Comparison of ENCODE assay signal across 13 cellular contexts in the genomic region with DNA sequence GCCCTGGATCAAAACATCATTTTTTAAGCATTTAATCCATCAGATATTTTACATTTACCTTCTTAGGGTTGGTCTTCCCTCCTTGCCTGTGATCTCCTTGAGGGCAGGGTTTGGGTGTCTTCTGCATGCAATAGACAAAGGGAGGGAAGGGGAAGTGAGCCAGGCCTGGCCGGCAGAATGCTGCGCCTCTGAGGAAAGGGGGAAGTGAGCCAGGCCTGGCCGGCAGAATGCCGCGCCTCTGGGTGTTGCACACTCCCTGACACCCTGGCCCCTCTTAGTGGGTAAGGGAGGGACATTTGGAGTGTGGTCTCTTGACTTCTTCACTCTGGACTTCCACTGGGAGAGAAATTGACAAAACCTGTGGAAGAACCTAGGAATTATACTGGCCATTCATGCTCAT. TPM values are rescaled to one million over a fixed set of nuclear protein-coding genes. Genes with fewer than 3 reads are reported as not detected.
A peak's percentile ranks its signal among the peaks of the same experiment; 100 is the strongest.
DNase-seq lines count a peak whose midpoint lies in the region; ATAC-seq and TF ChIP-seq lines count a peak whose summit lies in the region.
"Had no signal": no experiment of that assay in that cellular context is flagged by ENCODE, and none has a peak within 500 bp of the region (broad histone marks: within the 10 kb centered on the region; RNA-seq: fewer than 3 reads in every experiment).

No MANE protein-coding gene starts in this region.

- POLR2A ChIA-PET in RWPE1 (lab: Yijun Ruan, JAX; ENCODE audit: low non-redundant PET): no interaction called here
- POLR2A ChIA-PET in MCF 10A (lab: Yijun Ruan, JAX): interaction anchor here (2.3 kb wide), 1 partner anchor 12 kb away, joined by 4 read pairs; the partner anchor contains the start of gene PSMF1

- no peaks in the 10 kb centered on the region for H3K27me3 ChIP-seq in left ventricle myocardium inferior (ENCODE audit: low read depth)
- no peaks in the 10 kb centered on the region for H3K27me3 ChIP-seq in spleen (replicated peaks in 1 of 7)
- H3K27me3 ChIP-seq in tibial nerve: no peaks in the 10 kb centered on the region
- H3K27me3 ChIP-seq: esophagus muscularis mucosa, SJSA1 had no signal

- no peak overlapping the region for H3K27ac Mint-ChIP-seq in MCF 10A (ENCODE audit: low read depth, unreplicated experiment)
- H3K27ac Mint-ChIP-seq: CD4-positive, alpha-beta T cell; WTC11 had no signal

- no peaks in the 10 kb centered on the region for H3K27me3 Mint-ChIP-seq in MCF 10A (ENCODE audit: insufficient read depth, unreplicated experiment)
- H3K27me3 Mint-ChIP-seq: CD4-positive, alpha-beta T cell had no signal

- no peak overlapping the region for H3K4me3 Mint-ChIP-seq in MCF 10A (ENCODE audit: unreplicated experiment)
- H3K4me3 Mint-ChIP-seq: CD4-positive, alpha-beta T cell; WTC11 had no signal

- no peaks in the 10 kb centered on the region for H3K4me1 Mint-ChIP-seq in MCF 10A (ENCODE audit: insufficient read depth, unreplicated experiment)
- H3K4me1 Mint-ChIP-seq: WTC11 had no signal

- H3K4me3 ChIP-seq in left ventricle myocardium inferior (no peak overlapping the region), spleen (no peak overlapping the region), tibial nerve (no peak overlapping the region)
- H3K4me3 ChIP-seq: esophagus muscularis mucosa, SJSA1 had no signal

- H3K36me3 Mint-ChIP-seq in MCF 10A (ENCODE audit: insufficient read depth, unreplicated experiment): peaks cover 75% of the 10 kb centered on the region

- BruUV-seq in MCF 10A (replicated peaks; lab: Mats Ljungman, UMichigan): no TSS peak

- intact Hi-C loops in left ventricle myocardium inferior (cut with micrococcal nuclease): no loop called here
- intact Hi-C loops in spleen (cut with DNase I; ENCODE audit: low total_unique reads): no loop called here
- intact Hi-C loops in MCF 10A (cut with micrococcal nuclease): no loop called here

- TF ChIP-seq CTCF in RWPE1 (conservative IDR thresholded peaks at IDR 0.05; ENCODE audit: low read depth): no peak
- no peak for TF ChIP-seq CTCF in left ventricle myocardium inferior (IDR thresholded peaks at IDR 0.05; ENCODE audit: borderline replicate concordance)
- TF ChIP-seq CTCF in spleen (IDR thresholded peaks at IDR 0.05 in 8 of 11, conservative IDR thresholded peaks at IDR 0.05 in 3 of 11): no peak
- no peak for TF ChIP-seq CTCF in MCF 10A (IDR thresholded peaks at IDR 0.05; ENCODE audit: unreplicated experiment)
- TF ChIP-seq CTCF in tibial nerve (IDR thresholded peaks at IDR 0.05): no peak

- 20 to 49% (median 44%) methylated on average over 5 of the region's 5 CpGs for WGBS in spleen, 5 donors
- 78 to 94% methylated on average over 5 of the region's 5 CpGs for WGBS in tibial nerve, 2 donors

- CTCF ChIA-PET in RWPE1 (lab: Yijun Ruan, JAX) (no interaction called here), MCF 10A (lab: Yijun Ruan, JAX) (interaction anchor here (0.6 kb wide), 1 partner anchor 12 kb away, joined by 3 read pairs; no protein-coding TSS in a partner anchor)

- 0 out of 2 replicates have a peak overlapping the region, but pooled peaks have one; percentile 9 for H3K27ac ChIP-seq in RWPE1
- no peak overlapping the region for H3K27ac ChIP-seq in left ventricle myocardium inferior (replicated peaks)
- H3K27ac ChIP-seq in spleen: peak overlapping the region in 3 of 8 donors; percentile 1 to 41 (median 27)
- H3K27ac ChIP-seq in tibial nerve: no peak overlapping the region
- H3K27ac ChIP-seq: esophagus muscularis mucosa, SJSA1 had no signal

- peaks cover 4% of the 10 kb centered on the region for H3K9me3 ChIP-seq in left ventricle myocardium inferior (replicated peaks)
- H3K9me3 ChIP-seq in spleen: no peaks in the 10 kb centered on the region
- no peaks in the 10 kb centered on the region for H3K9me3 ChIP-seq in tibial nerve
- H3K9me3 ChIP-seq: esophagus muscularis mucosa, SJSA1 had no signal

- H3K4me1 ChIP-seq in left ventricle myocardium inferior (no peaks in the 10 kb centered on the region), spleen (peaks cover 0 to 48% (median 16%) of the 10 kb centered on the region in 6 donors), tibial nerve (peaks cover 0 to 9% (median 0%) of the 10 kb centered on the region in 4 donors)
- H3K4me1 ChIP-seq: SJSA1 had no signal

- DNase-seq in RWPE1 (ENCODE audit: low spot score) (no peak), left ventricle myocardium inferior (peak; percentile 40), spleen (peak; percentile 90), MCF 10A (ENCODE audit: unreplicated experiment) (no peak), NAMALWA (ENCODE audit: low spot score) (no peak), tibial nerve (ENCODE audit: low spot score in 2 of 2) (no peak)
- DNase-seq: CD4-positive, alpha-beta T cell; KG1; NCI-H2029 had no signal

- H3K9me3 Mint-ChIP-seq in MCF 10A (ENCODE audit: unreplicated experiment): no peaks in the 10 kb centered on the region
- H3K9me3 Mint-ChIP-seq: CD4-positive, alpha-beta T cell; WTC11 had no signal

- no peak for TF ChIP-seq EP300 in tibial nerve (IDR thresholded peaks at IDR 0.05)

- H3K36me3 ChIP-seq in left ventricle myocardium inferior (peaks cover 89% of the 10 kb centered on the region), spleen (peaks cover under 1 to 94% (median 86%) of the 10 kb centered on the region in 6 donors), tibial nerve (peaks cover 2 to 91% (median 27%) of the 10 kb centered on the region in 3 donors)

- TF ChIP-seq POLR2A in spleen (IDR thresholded peaks at IDR 0.05) (no peak), tibial nerve (IDR thresholded peaks at IDR 0.05) (no peak)

- ATAC-seq in HG02885 (IDR thresholded peaks at IDR 0.05; ENCODE audit: poor library complexity, unreplicated experiment): peak; percentile 71
- ATAC-seq: WTC11 had no signal

RNA-seq across cellular contexts. Expression of gene PSMF1, which starts 12.4 kb away (rescaled TPM):
- 124 TPM for total RNA-seq in left ventricle myocardium inferior
- total RNA-seq in spleen: 100 to 1,000 TPM; 110 to 169 (median 134) TPM
- 10 to 100 TPM; 25.7 to 49.2 (median 38.7) TPM for polyA plus RNA-seq in spleen
- 207 and 212 TPM in 2 replicates for total RNA-seq in MCF 10A (2022)
- 100 to 1,000 TPM in 2 of 4 donors, 10 to 100 TPM in 2; 70.2 to 140 (median 112) TPM for total RNA-seq in tibial nerve

RNA-seq across cellular contexts. Expression of gene TMEM74B, which starts 53.9 kb away (rescaled TPM):
- 4.2 TPM for total RNA-seq in left ventricle myocardium inferior
- total RNA-seq in spleen: 1 to 10 TPM in 1 of 7 donors, under 1 TPM in 5, not detected in 1; 0.46 to 1.3 (median 0.50) TPM
- polyA plus RNA-seq in spleen: 1 to 10 TPM in 2 of 3 donors, under 1 TPM in 1; 0.77 to 2.7 (median 2.1) TPM
- not detected in 2 replicates for total RNA-seq in MCF 10A (2022)
- 10 to 100 TPM in 1 of 4 donors, 1 to 10 TPM in 2, under 1 TPM in 1; 0.44 to 12.4 (median 1.8) TPM for total RNA-seq in tibial nerve
- total RNA-seq: SJSA1 had no signal

Comparison
In these comparisons a context has a peak if more than half of its experiments do, and no peak if none do; other contexts are left out.
1. DNase-seq: peak in left ventricle myocardium inferior (single experiment) and spleen (single experiment); none in RWPE1 (single experiment), MCF 10A (single experiment), NAMALWA (single experiment) and tibial nerve (0 of 2).